Comparison of ENCODE assay signal across 1 cellular context in genomic region chrX:10032147-10032546, GRCh38.
TF ChIP-seq lines count a peak whose summit lies in the region.

No MANE protein-coding gene starts in this region.

TF ChIP-seq in IMR-90, 13 proteins besides CTCF, POLR2A, EP300 and RAD21:
- TF ChIP-seq BHLHE40 (IDR thresholded peaks at IDR 0.05; ENCODE audit: low read depth, low read length) (no peak), MAFK (IDR thresholded peaks at IDR 0.05; ENCODE audit: low read depth, low read length) (peak; percentile 25; the same call in 1 of the 2 replicates), NFE2L2 (IDR thresholded peaks at IDR 0.05; ENCODE audit: low read depth, low read length) (peak; percentile 90)
